In the genomic region with DNA sequence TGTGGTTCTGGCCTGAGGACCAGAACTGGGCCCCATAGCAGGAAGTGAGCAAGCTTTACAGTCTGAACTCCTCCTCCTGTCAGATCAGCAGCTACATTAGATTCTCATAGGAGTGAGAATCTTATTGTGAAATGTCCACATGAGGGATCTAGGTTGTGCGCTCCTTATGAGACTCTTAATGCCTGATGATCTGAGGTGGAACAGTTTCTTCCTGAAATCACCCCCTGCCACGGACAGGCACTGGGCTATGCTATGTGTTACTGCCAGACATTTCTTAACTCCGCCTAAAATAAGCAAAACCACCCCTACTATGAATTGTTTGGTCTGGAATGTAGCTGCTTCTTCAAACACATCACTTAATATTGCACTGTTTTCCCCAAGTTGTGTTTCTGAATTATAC, we compare ENCODE assay signal across 10 cellular contexts. TPM values are rescaled to one million over a fixed set of nuclear protein-coding genes. Genes with fewer than 3 reads are reported as not detected.
DNase-seq lines count a peak whose midpoint lies in the region; ATAC-seq and TF ChIP-seq lines count a peak whose summit lies in the region.
"Had no signal": no experiment of that assay in that cellular context is flagged by ENCODE, and none has a peak within 500 bp of the region (broad histone marks: within the 10 kb centered on the region; RNA-seq: fewer than 3 reads in every experiment).

No MANE protein-coding gene starts in this region.

- H3K4me3 ChIP-seq in fibroblast of the aortic adventitia (ENCODE audit: low read depth, low read length), result no peak overlapping the region
- H3K4me3 ChIP-seq in stomach, result peak overlapping the region in 2 of 4 donors; percentile 2 to 88

- H3K27me3 ChIP-seq in stomach, result no peaks in the 10 kb centered on the region

- H3K9me3 ChIP-seq in T-helper 17 cell (ENCODE audit: control insufficient read depth, low read length, poor library complexity, severe bottlenecking), result no peaks in the 10 kb centered on the region
- H3K9me3 ChIP-seq in stomach, result no peaks in the 10 kb centered on the region

- H3K36me3 Mint-ChIP-seq in activated CD4-positive, alpha-beta memory T cell treated with anti-CD3 and anti-CD28 coated beads for 36 hours, result peaks cover 26% of the 10 kb centered on the region
- H3K36me3 Mint-ChIP-seq in activated CD4-positive, alpha-beta memory T cell treated with anti-CD3 and anti-CD28 coated beads, Interleukin-2, amount 10 ng/mL, durations not matched to agents 7 days and 5 days (ENCODE audit: low read depth), result peaks cover 45% of the 10 kb centered on the region
- H3K36me3 Mint-ChIP-seq in T-helper 17 cell (ENCODE audit: low read depth), result peaks cover 4% of the 10 kb centered on the region

- no peak for DNase-seq in activated CD4-positive, alpha-beta memory T cell treated with anti-CD3 and anti-CD28 coated beads for 36 hours
- DNase-seq in activated CD4-positive, alpha-beta memory T cell treated with anti-CD3 and anti-CD28 coated beads, Interleukin-2, amount 10 ng/mL, durations not matched to agents 7 days and 5 days, result no peak
- no peak for DNase-seq in T-helper 17 cell
- DNase-seq in fibroblast of the aortic adventitia (ENCODE audit: low read depth), result peak; percentile 42
- no peak for DNase-seq in stomach
- no peak for DNase-seq in DMS114 treated with DMSO at 0.1 percent for 48 hours (lab: John Stamatoyannopoulos, UW; ENCODE audit: unreplicated experiment)
- DNase-seq: activated CD4-positive, alpha-beta T cell treated with anti-CD3 and anti-CD28 coated beads, Interleukin-2, amount 10 ng/mL, durations not matched to agents 7 days and 5 days; NCI-H1417 had no signal

- no peak for TF ChIP-seq EP300 in stomach (IDR thresholded peaks at IDR 0.05)

- no peak overlapping the region for H3K4me3 Mint-ChIP-seq in activated CD4-positive, alpha-beta memory T cell treated with anti-CD3 and anti-CD28 coated beads for 36 hours
- no peak overlapping the region for H3K4me3 Mint-ChIP-seq in activated CD4-positive, alpha-beta memory T cell treated with anti-CD3 and anti-CD28 coated beads, Interleukin-2, amount 10 ng/mL, durations not matched to agents 7 days and 5 days
- peak overlapping the region; percentile 73 for H3K4me3 Mint-ChIP-seq in T-helper 17 cell
- H3K4me3 Mint-ChIP-seq: activated CD4-positive, alpha-beta T cell treated with anti-CD3 and anti-CD28 coated beads, Interleukin-2, amount 10 ng/mL, durations not matched to agents 7 days and 5 days had no signal

- H3K4me1 Mint-ChIP-seq in activated CD4-positive, alpha-beta memory T cell treated with anti-CD3 and anti-CD28 coated beads for 36 hours (ENCODE audit: low read depth), result peaks cover 58% of the 10 kb centered on the region
- H3K4me1 Mint-ChIP-seq in activated CD4-positive, alpha-beta memory T cell treated with anti-CD3 and anti-CD28 coated beads, Interleukin-2, amount 10 ng/mL, durations not matched to agents 7 days and 5 days, result peaks cover 56% of the 10 kb centered on the region
- peaks cover 42% of the 10 kb centered on the region for H3K4me1 Mint-ChIP-seq in T-helper 17 cell

- peak overlapping the region; percentile 73 for H3K27ac Mint-ChIP-seq in activated CD4-positive, alpha-beta memory T cell treated with anti-CD3 and anti-CD28 coated beads for 36 hours
- H3K27ac Mint-ChIP-seq in activated CD4-positive, alpha-beta memory T cell treated with anti-CD3 and anti-CD28 coated beads, Interleukin-2, amount 10 ng/mL, durations not matched to agents 7 days and 5 days, result no peak overlapping the region
- peak overlapping the region; percentile 96 for H3K27ac Mint-ChIP-seq in T-helper 17 cell
- H3K27ac Mint-ChIP-seq: activated CD4-positive, alpha-beta T cell treated with anti-CD3 and anti-CD28 coated beads, Interleukin-2, amount 10 ng/mL, durations not matched to agents 7 days and 5 days had no signal

- H3K27ac ChIP-seq in stomach, result peak overlapping the region in 3 of 5 donors; percentile 27 to 57 (median 53)

- ATAC-seq in T-helper 17 cell, result no peak
- ATAC-seq in HG03457 (IDR thresholded peaks at IDR 0.05; ENCODE audit: unreplicated experiment), result no peak
- ATAC-seq in HG03280 (IDR thresholded peaks at IDR 0.05; ENCODE audit: unreplicated experiment), result no peak

- H3K4me1 ChIP-seq in stomach, result peaks cover 29 to 83% (median 59%) of the 10 kb centered on the region in 4 donors

- intact Hi-C loops in activated CD4-positive, alpha-beta memory T cell treated with anti-CD3 and anti-CD28 coated beads for 36 hours (cut with micrococcal nuclease), result loop anchor here (10.0 kb wide), 1 partner anchor 712 kb away; no protein-coding TSS in a partner anchor
- intact Hi-C loops in stomach (cut with DNase I; ENCODE audit: low total_unique reads), result no loop called here

- H3K36me3 ChIP-seq in stomach, result peaks cover 8 to 19% (median 14%) of the 10 kb centered on the region in 4 donors

- no peak for TF ChIP-seq POLR2A in stomach (IDR thresholded peaks at IDR 0.05)

- H3K9me3 Mint-ChIP-seq in activated CD4-positive, alpha-beta memory T cell treated with anti-CD3 and anti-CD28 coated beads for 36 hours, result no peaks in the 10 kb centered on the region
- H3K9me3 Mint-ChIP-seq in activated CD4-positive, alpha-beta memory T cell treated with anti-CD3 and anti-CD28 coated beads, Interleukin-2, amount 10 ng/mL, durations not matched to agents 7 days and 5 days, result no peaks in the 10 kb centered on the region
- H3K9me3 Mint-ChIP-seq: activated CD4-positive, alpha-beta T cell treated with anti-CD3 and anti-CD28 coated beads, Interleukin-2, amount 10 ng/mL, durations not matched to agents 7 days and 5 days had no signal

- POLR2A ChIA-PET in activated CD4-positive, alpha-beta memory T cell treated with anti-CD3 and anti-CD28 coated beads for 36 hours (lab: Charles Lee), result no interaction called here
- POLR2A ChIA-PET in activated CD4-positive, alpha-beta memory T cell treated with anti-CD3 and anti-CD28 coated beads, Interleukin-2, amount 10 ng/mL, durations not matched to agents 7 days and 5 days (lab: Charles Lee), result interaction anchor here (0.9 to 1.5 kb wide), 3 partner anchors 12 to 307 kb away, joined by 3 to 5 read pairs (median 4); no protein-coding TSS in a partner anchor

- CTCF ChIA-PET in activated CD4-positive, alpha-beta memory T cell treated with anti-CD3 and anti-CD28 coated beads for 36 hours (lab: Charles Lee), result interaction anchor here (2.7 kb wide), 1 partner anchor 20 kb away, joined by 7 read pairs; no protein-coding TSS in a partner anchor
- CTCF ChIA-PET in activated CD4-positive, alpha-beta memory T cell treated with anti-CD3 and anti-CD28 coated beads, Interleukin-2, amount 10 ng/mL, durations not matched to agents 7 days and 5 days (lab: Charles Lee), result interaction anchor here (1.0 kb wide), 1 partner anchor 11 kb away, joined by 4 read pairs; no protein-coding TSS in a partner anchor

- WGBS in stomach, 5 donors, result 48 to 56% (median 49%) methylated on average over 3 of the region's 3 CpGs

- TF ChIP-seq CTCF in fibroblast of the aortic adventitia (IDR thresholded peaks at IDR 0.05; ENCODE audit: insufficient read depth, low read length) (no peak), stomach (IDR thresholded peaks at IDR 0.05) (no peak)

- H3K27me3 Mint-ChIP-seq in activated CD4-positive, alpha-beta memory T cell treated with anti-CD3 and anti-CD28 coated beads for 36 hours, result no peaks in the 10 kb centered on the region
- H3K27me3 Mint-ChIP-seq in activated CD4-positive, alpha-beta memory T cell treated with anti-CD3 and anti-CD28 coated beads, Interleukin-2, amount 10 ng/mL, durations not matched to agents 7 days and 5 days, result no peaks in the 10 kb centered on the region
- no peaks in the 10 kb centered on the region for H3K27me3 Mint-ChIP-seq in T-helper 17 cell
- H3K27me3 Mint-ChIP-seq: activated CD4-positive, alpha-beta T cell treated with anti-CD3 and anti-CD28 coated beads, Interleukin-2, amount 10 ng/mL, durations not matched to agents 7 days and 5 days had no signal

RNA-seq across cellular contexts. Expression of gene FBXL3, which starts 4.6 kb away (rescaled TPM):
- total RNA-seq in activated CD4-positive, alpha-beta memory T cell treated with anti-CD3 and anti-CD28 coated beads for 36 hours, result 10 to 100 TPM; 35.6 to 35.7 TPM
- total RNA-seq in activated CD4-positive, alpha-beta memory T cell treated with anti-CD3 and anti-CD28 coated beads, Interleukin-2, amount 10 ng/mL, durations not matched to agents 7 days and 5 days, result 10 to 100 TPM; 38.6 to 43.3 TPM
- 10 to 100 TPM; 74.3 to 81.2 TPM for total RNA-seq in T-helper 17 cell
- 78.8 and 144 TPM in 2 replicates for total RNA-seq in fibroblast of the aortic adventitia (ENCODE audit: low replicate concordance)
- total RNA-seq in stomach, result 10 to 100 TPM; 14.7 to 91.4 (median 48.4) TPM
- 10 to 100 TPM; 12.7 to 21.2 (median 16.4) TPM for polyA plus RNA-seq in stomach

RNA-seq across cellular contexts. Expression of gene CLN5, which starts 30.5 kb away (rescaled TPM):
- 10 to 100 TPM; 12.4 to 14.0 TPM for total RNA-seq in activated CD4-positive, alpha-beta memory T cell treated with anti-CD3 and anti-CD28 coated beads for 36 hours
- 10 to 100 TPM; 13.0 to 15.6 TPM for total RNA-seq in activated CD4-positive, alpha-beta memory T cell treated with anti-CD3 and anti-CD28 coated beads, Interleukin-2, amount 10 ng/mL, durations not matched to agents 7 days and 5 days
- total RNA-seq in T-helper 17 cell (10 to 100 TPM; 21.5 to 32.8 TPM), fibroblast of the aortic adventitia (ENCODE audit: low replicate concordance) (40.0 and 46.7 TPM in 2 replicates), stomach (10 to 100 TPM in 4 of 5 donors, under 1 TPM in 1; under 0.01 to 84.3 (median 22.9) TPM)
- polyA plus RNA-seq in stomach, result 10 to 100 TPM in 1 of 3 donors, 1 to 10 TPM in 2; 8.4 to 15.0 (median 9.8) TPM
